ENCODE assay signal across 18 cellular contexts in the genomic region with DNA sequence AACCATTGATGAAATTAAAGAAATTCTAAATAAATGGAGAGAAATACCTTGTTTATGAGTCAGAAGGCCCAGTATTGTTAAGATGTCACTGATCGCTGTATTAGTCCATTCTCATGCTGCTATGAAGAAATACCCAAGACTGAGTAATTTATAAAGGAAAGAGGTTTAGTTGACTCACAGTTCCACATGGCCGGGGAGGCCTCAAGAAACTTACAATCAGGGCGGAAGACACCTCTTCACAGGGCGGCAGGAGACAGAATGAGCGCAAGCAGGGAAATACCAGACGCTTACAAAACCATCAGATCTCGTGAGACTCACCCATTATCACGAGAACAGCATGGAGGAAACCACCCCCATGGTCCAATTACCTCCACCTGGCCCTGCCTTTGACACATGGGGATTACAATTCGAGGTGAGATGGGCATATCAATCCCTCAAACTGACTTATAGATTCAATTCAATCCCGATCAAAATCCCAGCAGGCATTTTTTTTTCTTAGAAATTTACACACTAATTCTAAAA.
"Had no signal": no experiment of that assay in that cellular context is flagged by ENCODE, and none has a peak within 500 bp of the region (broad histone marks: within the 10 kb centered on the region; RNA-seq: fewer than 3 reads in every experiment).

No MANE protein-coding gene starts in this region.

- ATAC-seq: activated CD8-positive, alpha-beta memory T cell treated with anti-CD3 and anti-CD28 coated beads, Interleukin-2, amount 10 ng/mL, durations not matched to agents 7 days and 5 days; activated naive CD4-positive, alpha-beta T cell treated with anti-CD3 and anti-CD28 coated beads, Interleukin-2, amount 50 U/mL, for 72 hours; body of pancreas; effector memory CD8-positive, alpha-beta T cell; left lung had no signal

- H3K27ac Mint-ChIP-seq: activated CD8-positive, alpha-beta memory T cell treated with anti-CD3 and anti-CD28 coated beads, Interleukin-2, amount 10 ng/mL, durations not matched to agents 7 days and 5 days; activated naive CD4-positive, alpha-beta T cell treated with anti-CD3 and anti-CD28 coated beads, Interleukin-2, amount 50 U/mL, for 72 hours; activated T-cell treated with anti-CD3 and anti-CD28 coated beads, Interleukin-2, amount 50 U/mL, for 24 hours; effector memory CD8-positive, alpha-beta T cell; natural killer cell treated with Interleukin-12 subunit alpha and Interleukin-12 subunit beta and Interleukin-15 and Interleukin-18, amount 100 ng/mL, for 72 hours; stimulated activated naive CD8-positive, alpha-beta T cell treated with anti-CD3 and anti-CD28 coated beads, Interleukin-15, Interleukin-2, amounts not matched to agents 100 ng/mL and 50 ng/mL, for 24 hours had no signal

- H3K4me3 Mint-ChIP-seq: activated CD8-positive, alpha-beta memory T cell treated with anti-CD3 and anti-CD28 coated beads, Interleukin-2, amount 10 ng/mL, durations not matched to agents 7 days and 5 days; activated T-cell treated with anti-CD3 and anti-CD28 coated beads, Interleukin-2, amount 50 U/mL, for 24 hours; effector memory CD8-positive, alpha-beta T cell; natural killer cell treated with Interleukin-12 subunit alpha and Interleukin-12 subunit beta and Interleukin-15 and Interleukin-18, amount 100 ng/mL, for 72 hours; stimulated activated naive CD8-positive, alpha-beta T cell treated with anti-CD3 and anti-CD28 coated beads, Interleukin-15, Interleukin-2, amounts not matched to agents 100 ng/mL and 50 ng/mL, for 24 hours had no signal

- H3K4me1 Mint-ChIP-seq: activated CD8-positive, alpha-beta memory T cell treated with anti-CD3 and anti-CD28 coated beads, Interleukin-2, amount 10 ng/mL, durations not matched to agents 7 days and 5 days had no signal

- H3K4me3 ChIP-seq: body of pancreas, left lung, prostate gland, sigmoid colon, testis had no signal

- H3K9me3 Mint-ChIP-seq: activated naive CD4-positive, alpha-beta T cell treated with anti-CD3 and anti-CD28 coated beads, Interleukin-2, amount 50 U/mL, for 72 hours; effector memory CD8-positive, alpha-beta T cell; natural killer cell treated with Interleukin-12 subunit alpha and Interleukin-12 subunit beta and Interleukin-15 and Interleukin-18, amount 100 ng/mL, for 72 hours; stimulated activated naive CD8-positive, alpha-beta T cell treated with anti-CD3 and anti-CD28 coated beads, Interleukin-15, Interleukin-2, amounts not matched to agents 100 ng/mL and 50 ng/mL, for 24 hours had no signal

- H3K27ac ChIP-seq: body of pancreas, left lung, prostate gland, sigmoid colon, testis had no signal

- H3K9me3 ChIP-seq: body of pancreas, left lung, prostate gland, sigmoid colon, testis had no signal

- H3K36me3 ChIP-seq: left lung, prostate gland had no signal

- H3K27me3 ChIP-seq: body of pancreas, sigmoid colon, testis had no signal

- DNase-seq: activated CD4-positive, alpha-beta T cell treated with anti-CD3 and anti-CD28 coated beads, Interleukin-2, amount 50 U/mL, for 48 hours; activated CD8-positive, alpha-beta memory T cell treated with anti-CD3 and anti-CD28 coated beads, Interleukin-2, amount 10 ng/mL, durations not matched to agents 7 days and 5 days; activated effector memory CD4-positive, alpha-beta T cell treated with anti-CD3 and anti-CD28 coated beads, Interleukin-2, amount 50 U/mL, for 16 hours; activated T-cell treated with anti-CD3 and anti-CD28 coated beads, Interleukin-2, amount 50 U/mL, for 24 hours; amniotic stem cell; body of pancreas; effector memory CD8-positive, alpha-beta T cell; left lung; mesenchymal stem cell; occipital lobe; sigmoid colon; stimulated activated CD4-positive, alpha-beta T cell treated with anti-CD3 and anti-CD28 coated beads, Interleukin-2, amount 100 ng/mL, for 48 hours; T-helper 2 cell; testis had no signal

- H3K4me1 ChIP-seq: body of pancreas, left lung, prostate gland, sigmoid colon, testis had no signal

- H3K27me3 Mint-ChIP-seq: activated T-cell treated with anti-CD3 and anti-CD28 coated beads, Interleukin-2, amount 50 U/mL, for 24 hours had no signal

- H3K36me3 Mint-ChIP-seq: activated CD8-positive, alpha-beta memory T cell treated with anti-CD3 and anti-CD28 coated beads, Interleukin-2, amount 10 ng/mL, durations not matched to agents 7 days and 5 days; activated naive CD4-positive, alpha-beta T cell treated with anti-CD3 and anti-CD28 coated beads, Interleukin-2, amount 50 U/mL, for 72 hours; natural killer cell treated with Interleukin-12 subunit alpha and Interleukin-12 subunit beta and Interleukin-15 and Interleukin-18, amount 100 ng/mL, for 72 hours had no signal
